8 cellular contexts compared by ENCODE assay signal in genomic region chr7:25852249-25852994, GRCh38.
A peak's percentile ranks its signal among the peaks of the same experiment; 100 is the strongest.
DNase-seq lines count a peak whose midpoint lies in the region; ATAC-seq, FAIRE-seq and TF ChIP-seq lines count a peak whose summit lies in the region.

No MANE protein-coding gene starts in this region.

- in situ Hi-C loops in Panc1 (cut with HindIII; ENCODE audit: low pct_unique_long_range_greater_than_20kb, low sequenced_read_pairs) = no loop called here

- DNase-seq in Panc1 (ENCODE audit: low read depth, low spot score) = no peak
- DNase-seq in germinal center (ENCODE audit: low spot score) = peak; percentile 25
- no peak for DNase-seq in NCI-H2107 (lab: John Stamatoyannopoulos, UW)
- DNase-seq in SIG-M5 treated with dmso at 0.1 percent for 504 hours (lab: John Stamatoyannopoulos, UW; ENCODE audit: unreplicated experiment) = no peak
- no peak for DNase-seq in AML-193 (lab: John Stamatoyannopoulos, UW)

- no TSS peak for BruUV-seq in Panc1 (replicated peaks; lab: Mats Ljungman, UMichigan)

- H3K4me3 ChIP-seq in Panc1 (ENCODE audit: low read depth in 2 of 2, low read length in 2 of 2) (peak overlapping the region; percentile 28 to 50), rectal smooth muscle tissue (ENCODE audit: low read length) (peak overlapping the region; percentile 37)

- H3K27ac ChIP-seq in Panc1 (ENCODE audit: low read length) = no peak overlapping the region; the same call in 1 of the 2 replicates
- H3K27ac ChIP-seq in rectal smooth muscle tissue (ENCODE audit: low read depth, low read length) = peak overlapping the region; percentile 85

- intact Hi-C loops in Panc1 (cut with micrococcal nuclease; ENCODE audit: unreplicated experiment) = loop anchor here (2.0 kb wide), 1 partner anchor 284 kb away; no protein-coding TSS in a partner anchor

- no peak overlapping the region for H3K9ac ChIP-seq in rectal smooth muscle tissue (ENCODE audit: low read length)

- no peaks in the 10 kb centered on the region for H3K9me3 ChIP-seq in Panc1 (ENCODE audit: control insufficient read depth, insufficient read depth, low read depth, low read length)

- peaks cover 14% of the 10 kb centered on the region for H3K4me1 ChIP-seq in Panc1 (ENCODE audit: control insufficient read depth, insufficient read depth, low read length)
- H3K4me1 ChIP-seq in rectal smooth muscle tissue (ENCODE audit: control insufficient read depth, insufficient read depth, low read length) = peaks cover 57% of the 10 kb centered on the region

- no peaks in the 10 kb centered on the region for H3K36me3 ChIP-seq in Panc1 (ENCODE audit: control insufficient read depth, insufficient read depth, low read length)
- no peaks in the 10 kb centered on the region for H3K36me3 ChIP-seq in rectal smooth muscle tissue (ENCODE audit: control insufficient read depth, insufficient read depth, low read length)

- H3K27me3 ChIP-seq in Panc1 (ENCODE audit: control insufficient read depth, insufficient read depth, low read length) = peaks cover 32% of the 10 kb centered on the region
- peaks cover 4% of the 10 kb centered on the region for H3K27me3 ChIP-seq in rectal smooth muscle tissue (ENCODE audit: control insufficient read depth, insufficient read depth, low read length)

- POLR2A ChIA-PET in Panc1 (lab: Charles Lee) = no interaction called here

- CTCF ChIA-PET in Panc1 (lab: Charles Lee) = interaction anchor here (0.6 to 1.4 kb wide), 8 partner anchors 11 to 981 kb away, joined by 3 to 20 read pairs (median 3); no protein-coding TSS in a partner anchor

- ATAC-seq in Panc1 = peak; percentile 33; the same call in 1 of the 2 replicates
- no peak for ATAC-seq in GM21390 (IDR thresholded peaks at IDR 0.05; ENCODE audit: unreplicated experiment)

- no peak for TF ChIP-seq CTCF in Panc1 (IDR thresholded peaks at IDR 0.05)

- peak; percentile 27 for FAIRE-seq in G401.6 (lab: Jason Lieb, UNC)
